20 cellular contexts compared by ENCODE assay signal in genomic region chr15:34892963-34893591, GRCh38.
"Had no signal": no experiment of that assay in that cellular context is flagged by ENCODE, and none has a peak within 500 bp of the region (broad histone marks: within the 10 kb centered on the region; RNA-seq: fewer than 3 reads in every experiment).

No MANE protein-coding gene starts in this region.

- H3K27me3 ChIP-seq: colonic mucosa, right lobe of liver, tibial nerve, upper lobe of right lung, uterus had no signal

- DNase-seq: colonic mucosa; effector memory CD4-positive, alpha-beta T cell; left colon; left ventricle myocardium inferior; lower lobe of right lung; natural killer cell; right lobe of liver; small intestine; stimulated activated CD4-positive, alpha-beta T cell treated with anti-CD3 and anti-CD28 coated beads, Interleukin-15, amount 100 ng/mL, for 24 hours; stimulated activated CD4-positive, alpha-beta T cell treated with anti-CD3 and anti-CD28 coated beads, Interleukin-2, amount 100 ng/mL, for 48 hours; stimulated activated naive B cell treated with anti-CD40 and anti-IgM and Interleukin-4, amounts not matched to agents 10 μg/mL and 1 μg/mL and 100 μg/mL, for 72 hours; upper lobe of right lung; uterus had no signal

- H3K27ac Mint-ChIP-seq: dendritic cell treated with granulocyte-macrophage colony-stimulating factor and Interleukin-4, amounts not matched to agents 40 ng/mL and 50 ng/mL, for 4 days; natural killer cell; progenitor cell of endocrine pancreas; stimulated activated naive B cell treated with anti-CD40 and anti-IgM and Interleukin-4, amounts not matched to agents 10 μg/mL and 1 μg/mL and 100 μg/mL, for 72 hours; stimulated activated naive CD8-positive, alpha-beta T cell treated with anti-CD3 and anti-CD28 coated beads, Interleukin-15, Interleukin-2, amounts not matched to agents 100 ng/mL and 50 ng/mL, for 24 hours had no signal

- H3K4me1 Mint-ChIP-seq: neural crest cell; stimulated activated naive B cell treated with anti-CD40 and anti-IgM and Interleukin-4, amounts not matched to agents 10 μg/mL and 1 μg/mL and 100 μg/mL, for 72 hours had no signal

- H3K27ac ChIP-seq: colonic mucosa, left ventricle myocardium inferior, lower lobe of right lung, parathyroid adenoma, right lobe of liver, thoracic aorta, tibial nerve, upper lobe of right lung, uterus had no signal

- H3K79me2 ChIP-seq: parathyroid adenoma had no signal

- H3K36me3 ChIP-seq: uterus had no signal

- H3K4me1 ChIP-seq: colonic mucosa, left ventricle myocardium inferior, lower lobe of right lung, parathyroid adenoma, tibial nerve, upper lobe of right lung, uterus had no signal

- H3K4me3 ChIP-seq: colonic mucosa, left ventricle myocardium inferior, lower lobe of right lung, right lobe of liver, thoracic aorta, tibial nerve, upper lobe of right lung, uterus had no signal

- H3K4me3 Mint-ChIP-seq: dendritic cell treated with granulocyte-macrophage colony-stimulating factor and Interleukin-4, amounts not matched to agents 40 ng/mL and 50 ng/mL, for 4 days; natural killer cell; neural crest cell; stimulated activated naive B cell treated with anti-CD40 and anti-IgM and Interleukin-4, amounts not matched to agents 10 μg/mL and 1 μg/mL and 100 μg/mL, for 72 hours; stimulated activated naive CD8-positive, alpha-beta T cell treated with anti-CD3 and anti-CD28 coated beads, Interleukin-15, Interleukin-2, amounts not matched to agents 100 ng/mL and 50 ng/mL, for 24 hours had no signal

- ATAC-seq: left colon; lower lobe of right lung; natural killer cell; right lobe of liver; stimulated activated naive B cell treated with anti-CD40 and anti-IgM and Interleukin-4, amounts not matched to agents 10 μg/mL and 1 μg/mL and 100 μg/mL, for 72 hours; upper lobe of right lung had no signal

- H3K9ac ChIP-seq: parathyroid adenoma had no signal

- H3K27me3 Mint-ChIP-seq: dendritic cell treated with granulocyte-macrophage colony-stimulating factor and Interleukin-4, amounts not matched to agents 40 ng/mL and 50 ng/mL, for 4 days; progenitor cell of endocrine pancreas; stimulated activated naive B cell treated with anti-CD40 and anti-IgM and Interleukin-4, amounts not matched to agents 10 μg/mL and 1 μg/mL and 100 μg/mL, for 72 hours; stimulated activated naive CD8-positive, alpha-beta T cell treated with anti-CD3 and anti-CD28 coated beads, Interleukin-15, Interleukin-2, amounts not matched to agents 100 ng/mL and 50 ng/mL, for 24 hours had no signal

- H3K9me3 ChIP-seq: colonic mucosa, right lobe of liver had no signal
